In genomic region chr16:58126451-58126968, GRCh38 we compare ENCODE assay signal across 1 cellular context.
TF ChIP-seq lines count a peak whose summit lies in the region.

No MANE protein-coding gene starts in this region.

TF ChIP-seq in HepG2, 621 proteins besides CTCF, POLR2A, EP300 and RAD21 (continued from another document):
- no peak for TF ChIP-seq ARNTL (CRISPR knock-in tag; IDR thresholded peaks at IDR 0.05)
- no peak for TF ChIP-seq ZNF20 (CRISPR knock-in tag; IDR thresholded peaks at IDR 0.05)
- no peak for TF ChIP-seq ZNF251 (CRISPR knock-in tag; IDR thresholded peaks at IDR 0.05)
TF ChIP-seq in HepG2: peak in this region for 7.
